In genomic region chr1:19013826-19014548, GRCh38 we compare ENCODE assay signal across 18 cellular contexts. TPM values are rescaled to one million over a fixed set of nuclear protein-coding genes. Genes with fewer than 3 reads are reported as not detected.
DNase-seq lines count a peak whose midpoint lies in the region; ATAC-seq and TF ChIP-seq lines count a peak whose summit lies in the region.
"Had no signal": no experiment of that assay in that cellular context is flagged by ENCODE, and none has a peak within 500 bp of the region (broad histone marks: within the 10 kb centered on the region; RNA-seq: fewer than 3 reads in every experiment).

No MANE protein-coding gene starts in this region.

- no peak overlapping the region for H3K27ac Mint-ChIP-seq in GM23338

- H3K4me2 ChIP-seq in GM23338 (no peak overlapping the region), smooth muscle cell (no peak overlapping the region)

- TF ChIP-seq POLR2A in Peyer's patch (IDR thresholded peaks at IDR 0.05) (no peak), stomach (IDR thresholded peaks at IDR 0.05) (no peak)

- H3K79me2 ChIP-seq in GM23338 (replicated peaks; ENCODE audit: insufficient read depth) (no peaks in the 10 kb centered on the region), smooth muscle cell (ENCODE audit: low read depth) (no peaks in the 10 kb centered on the region)

- TF ChIP-seq CTCF in GM23338 (conservative IDR thresholded peaks at IDR 0.05; ENCODE audit: low read depth in 2 of 2) (no peak), Peyer's patch (IDR thresholded peaks at IDR 0.05) (no peak), stomach (IDR thresholded peaks at IDR 0.05) (no peak), WERI-Rb-1 (IDR thresholded peaks at IDR 0.05; ENCODE audit: low read depth, low read length) (no peak), smooth muscle cell (IDR thresholded peaks at IDR 0.05; ENCODE audit: borderline replicate concordance, insufficient read depth, poor library complexity, severe bottlenecking) (no peak)

- H3K27ac ChIP-seq in GM23338 (ENCODE audit: low read depth) (no peak overlapping the region), Peyer's patch (peak overlapping the region in 2 of 4 donors; percentile 36 to 81), stomach (no peak overlapping the region), WERI-Rb-1 (no peak overlapping the region), smooth muscle cell (ENCODE audit: low read depth) (no peak overlapping the region)

- peaks cover 14% of the 10 kb centered on the region for H3K27me3 Mint-ChIP-seq in GM23338 (ENCODE audit: insufficient read depth, low read depth, poor library complexity)
- H3K27me3 Mint-ChIP-seq: central memory CD8-positive, alpha-beta T cell had no signal

- H3K4me3 ChIP-seq in GM23338, result no peak overlapping the region
- H3K4me3 ChIP-seq in Peyer's patch, result no peak overlapping the region
- no peak overlapping the region for H3K4me3 ChIP-seq in stomach
- no peak overlapping the region for H3K4me3 ChIP-seq in WERI-Rb-1 (ENCODE audit: low read depth, low read length)
- no peak overlapping the region for H3K4me3 ChIP-seq in smooth muscle cell
- H3K4me3 ChIP-seq: MG63 had no signal

- H3K4me1 ChIP-seq in GM23338 (ENCODE audit: insufficient read depth), result peaks cover 12% of the 10 kb centered on the region
- peaks cover 0 to 37% (median 6%) of the 10 kb centered on the region in 4 donors for H3K4me1 ChIP-seq in Peyer's patch
- H3K4me1 ChIP-seq in stomach, result peaks cover 30 to 41% (median 35%) of the 10 kb centered on the region in 4 donors
- peaks cover 17% of the 10 kb centered on the region for H3K4me1 ChIP-seq in smooth muscle cell (ENCODE audit: low read depth)

- no peak for TF ChIP-seq EP300 in stomach (IDR thresholded peaks at IDR 0.05)

- no peak overlapping the region for H3K4me3 Mint-ChIP-seq in GM23338
- H3K4me3 Mint-ChIP-seq: central memory CD8-positive, alpha-beta T cell; T-helper 1 cell treated with Interleukin-12 subunit alpha and Interleukin-12 subunit beta and Interleukin-4 antibody, amounts not matched to agents 30 μg/mL and 1 μg/mL, for 36 hours had no signal

- ATAC-seq in GM23338, result no peak
- ATAC-seq: Right ventricle myocardium inferior had no signal

- H3K36me3 Mint-ChIP-seq in GM23338 (ENCODE audit: low read depth), result no peaks in the 10 kb centered on the region

- H3F3A ChIP-seq in GM23338 (replicated peaks; ENCODE audit: low read depth) (no peaks in the 10 kb centered on the region), smooth muscle cell (ENCODE audit: low read depth) (peaks cover 9% of the 10 kb centered on the region)

- no peaks in the 10 kb centered on the region for H3K27me3 ChIP-seq in GM23338 (ENCODE audit: insufficient read depth)
- no peaks in the 10 kb centered on the region for H3K27me3 ChIP-seq in Peyer's patch
- no peaks in the 10 kb centered on the region for H3K27me3 ChIP-seq in stomach
- no peaks in the 10 kb centered on the region for H3K27me3 ChIP-seq in WERI-Rb-1 (ENCODE audit: insufficient read depth, low read depth, severe bottlenecking)
- H3K27me3 ChIP-seq in smooth muscle cell (ENCODE audit: low read depth), result no peaks in the 10 kb centered on the region
- H3K27me3 ChIP-seq: MG63 had no signal

- WGBS in stomach, 5 donors, result 81 to 93% (median 87%) methylated on average over 16 of the region's 16 CpGs
- 92% methylated on average over 16 of the region's 16 CpGs for WGBS in smooth muscle cell (ENCODE audit: low lambda C conversion rate)

- DNase-seq in GM23338 (ENCODE audit: low spot score) (no peak), Peyer's patch (peak in 2 of 3 donors; percentile 65 to 84), left kidney (ENCODE audit: low read depth, low spot score) (peak; percentile 64), stomach (peak; percentile 31), WERI-Rb-1 (no peak), G401 (ENCODE audit: low spot score) (no peak), smooth muscle cell (lab: John Stamatoyannopoulos, UW; ENCODE audit: unreplicated experiment) (no peak)
- DNase-seq: activated CD4-positive, CD25-positive, alpha-beta regulatory T cell; activated effector memory CD4-positive, alpha-beta T cell treated with anti-CD3 and anti-CD28 coated beads, Interleukin-2, amount 50 U/mL, for 16 hours; amygdala; effector CD8-positive, alpha-beta T cell; MG63; midbrain; NCI-H1694; stimulated activated CD4-positive, alpha-beta T cell treated with anti-CD3 and anti-CD28 coated beads, Interleukin-1b, Interleukin-23, amount 100 ng/mL, for 48 hours had no signal

- H3K9ac ChIP-seq in smooth muscle cell (ENCODE audit: low read depth), result no peak overlapping the region

- H3K9me3 ChIP-seq in Peyer's patch, result no peaks in the 10 kb centered on the region
- H3K9me3 ChIP-seq in stomach, result no peaks in the 10 kb centered on the region
- no peaks in the 10 kb centered on the region for H3K9me3 ChIP-seq in WERI-Rb-1 (ENCODE audit: severe bottlenecking)
- H3K9me3 ChIP-seq in smooth muscle cell (replicated peaks; ENCODE audit: low read depth), result no peaks in the 10 kb centered on the region
- H3K9me3 ChIP-seq: MG63 had no signal

- no peaks in the 10 kb centered on the region for H3K9me3 Mint-ChIP-seq in GM23338
- H3K9me3 Mint-ChIP-seq: central memory CD8-positive, alpha-beta T cell; T-helper 1 cell treated with Interleukin-12 subunit alpha and Interleukin-12 subunit beta and Interleukin-4 antibody, amounts not matched to agents 30 μg/mL and 1 μg/mL, for 36 hours had no signal

- H3K9me2 ChIP-seq in GM23338 (ENCODE audit: insufficient read depth), result no peaks in the 10 kb centered on the region

- in situ Hi-C loops in G401 (cut with HindIII; ENCODE audit: low sequenced_read_pairs), result no loop called here

- H2AFZ ChIP-seq in GM23338, result peak overlapping the region; percentile 38; the same call in 1 of the 2 replicates
- no peak overlapping the region for H2AFZ ChIP-seq in smooth muscle cell (ENCODE audit: low read depth)

- H3K36me3 ChIP-seq in GM23338 (ENCODE audit: insufficient read depth), result no peaks in the 10 kb centered on the region
- H3K36me3 ChIP-seq in Peyer's patch, result no peaks in the 10 kb centered on the region
- H3K36me3 ChIP-seq in stomach, result no peaks in the 10 kb centered on the region
- no peaks in the 10 kb centered on the region for H3K36me3 ChIP-seq in WERI-Rb-1
- no peaks in the 10 kb centered on the region for H3K36me3 ChIP-seq in smooth muscle cell (ENCODE audit: low read depth)
- H3K36me3 ChIP-seq: MG63 had no signal

- peaks cover 30% of the 10 kb centered on the region for H3K4me1 Mint-ChIP-seq in GM23338

- H4K20me1 ChIP-seq in GM23338 (replicated peaks; ENCODE audit: insufficient read depth), result no peaks in the 10 kb centered on the region
- no peaks in the 10 kb centered on the region for H4K20me1 ChIP-seq in smooth muscle cell (ENCODE audit: low read depth)

- intact Hi-C loops in stomach (cut with DNase I; ENCODE audit: low total_unique reads), result no loop called here

TF ChIP-seq in GM23338, 12 proteins besides CTCF, POLR2A, EP300 and RAD21 (continues in another document):
- TF ChIP-seq STAT1 (IDR thresholded peaks at IDR 0.05; ENCODE audit: unreplicated experiment) (no peak), NANOG (IDR thresholded peaks at IDR 0.05; ENCODE audit: borderline replicate concordance) (no peak)

RNA-seq across cellular contexts. Expression of gene IFFO2, which starts 57.5 kb away (rescaled TPM):
- 7.5 and 13.2 TPM in 2 replicates for total RNA-seq in GM23338 (2014; rRNA removed; shearing (Covaris generic))
- polyA plus RNA-seq in GM23338 (2016; fragmentation: Nextera tagmentation; extraction: Ambion mirVana), result 0.71 and 1.5 TPM in 2 replicates
- total RNA-seq in Peyer's patch, result 10 to 100 TPM in 1 of 4 donors, 1 to 10 TPM in 3; 1.9 to 14.9 (median 3.8) TPM
- total RNA-seq in stomach, result 10 to 100 TPM in 2 of 5 donors, 1 to 10 TPM in 2, under 1 TPM in 1; 0.58 to 47.8 (median 7.7) TPM
- 1 to 10 TPM in 2 of 3 donors, under 1 TPM in 1; 0.92 to 5.1 (median 3.4) TPM for polyA plus RNA-seq in stomach
- total RNA-seq in G401 (2014; rRNA removed; shearing (Covaris generic)), result 12.7 and 15.7 TPM in 2 replicates
- total RNA-seq in smooth muscle cell, result 19.1 and 28.0 TPM in 2 replicates
- polyA plus RNA-seq in smooth muscle cell, result 3.7 and 5.7 TPM in 2 replicates

Comparison
In these comparisons a context has a peak if more than half of its experiments do, and no peak if none do; other contexts are left out.
1. DNase-seq: peak in Peyer's patch (2 of 3), left kidney (single experiment) and stomach (single experiment); none in GM23338 (single experiment), WERI-Rb-1 (single experiment), G401 (single experiment) and smooth muscle cell (single experiment).